ENCODE assay signal across 2 cellular contexts in the genomic region with DNA sequence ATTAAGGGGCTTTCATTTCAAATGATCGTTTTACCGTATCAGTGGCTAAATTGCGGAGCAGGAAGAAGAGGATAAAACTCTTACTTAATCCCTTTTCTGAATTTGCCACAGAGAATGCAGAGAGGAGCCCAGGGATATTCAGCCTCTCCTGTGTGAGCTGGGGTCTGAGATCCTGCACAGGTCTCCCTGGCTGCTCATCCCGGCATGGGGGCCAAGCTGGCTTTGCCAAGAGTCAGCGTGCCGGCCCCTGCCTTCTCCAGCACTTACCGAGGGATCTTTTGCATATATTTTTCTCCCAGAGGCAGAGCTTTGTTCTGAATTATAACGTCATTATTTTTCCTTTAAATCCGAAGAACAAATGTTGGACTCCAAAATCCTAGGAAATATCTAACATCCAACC.
TF ChIP-seq lines count a peak whose summit lies in the region.

No MANE protein-coding gene starts in this region.

TF ChIP-seq in WTC11, 78 proteins besides CTCF, POLR2A, EP300 and RAD21 (continued from another document):
- TF ChIP-seq, protein P1, sequence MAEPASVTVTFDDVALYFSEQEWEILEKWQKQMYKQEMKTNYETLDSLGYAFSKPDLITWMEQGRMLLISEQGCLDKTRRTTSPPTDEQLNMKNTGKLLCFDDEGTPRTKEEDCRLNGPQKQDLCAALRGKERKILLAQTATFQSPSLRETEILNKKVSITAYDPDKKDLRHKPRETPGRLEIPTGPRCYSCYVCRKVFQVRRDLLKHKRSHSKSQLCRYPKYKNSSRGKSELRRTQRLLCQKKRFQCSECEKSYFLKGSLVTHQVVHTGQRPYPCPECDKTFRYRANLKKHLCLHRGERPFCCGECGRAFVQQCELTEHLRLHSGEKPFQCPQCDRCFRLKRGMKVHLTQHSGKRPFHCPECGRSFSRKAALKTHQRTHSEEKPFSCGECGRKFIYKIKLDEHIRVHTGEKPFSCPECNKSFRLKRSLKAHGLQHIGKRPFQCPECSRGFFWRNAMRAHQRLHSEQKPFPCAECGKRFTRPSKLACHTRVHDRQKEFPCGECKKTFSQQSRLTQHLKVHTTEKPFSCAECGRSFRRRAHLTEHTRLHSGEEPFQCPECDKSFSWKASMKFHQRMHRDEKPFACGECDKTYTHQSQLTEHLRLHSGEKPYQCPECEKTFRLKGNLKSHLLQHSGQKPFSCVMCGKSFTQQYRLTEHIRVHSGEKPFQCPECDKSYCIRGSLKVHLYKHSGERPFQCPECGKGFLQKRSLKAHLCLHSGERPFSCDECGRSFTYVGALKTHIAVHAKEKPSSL (CRISPR knock-in tag; conservative IDR thresholded peaks at IDR 0.05) = no peak
- TF ChIP-seq TEAD4 (CRISPR knock-in tag; IDR thresholded peaks at IDR 0.05) = no peak

TF ChIP-seq in SK-N-SH treated with all-trans-retinoic acid at 6 μM for 48 hours, 23 proteins besides CTCF, POLR2A, EP300 and RAD21 (continued from another document):
- TF ChIP-seq PATZ1 (CRISPR knock-in tag; IDR thresholded peaks at IDR 0.05; ENCODE audit: borderline replicate concordance) (no peak), SNAI2 (CRISPR knock-in tag; IDR thresholded peaks at IDR 0.05) (no peak), ZFP3 (CRISPR knock-in tag; IDR thresholded peaks at IDR 0.05) (no peak), ZNF8 (CRISPR knock-in tag; IDR thresholded peaks at IDR 0.05) (no peak), ZC3H10 (CRISPR knock-in tag; IDR thresholded peaks at IDR 0.05) (no peak), POU6F1 (CRISPR knock-in tag; IDR thresholded peaks at IDR 0.05; ENCODE audit: borderline replicate concordance, low read depth) (no peak), OSR1 (CRISPR knock-in tag; IDR thresholded peaks at IDR 0.05) (no peak)
- TF ChIP-seq, protein P2, sequence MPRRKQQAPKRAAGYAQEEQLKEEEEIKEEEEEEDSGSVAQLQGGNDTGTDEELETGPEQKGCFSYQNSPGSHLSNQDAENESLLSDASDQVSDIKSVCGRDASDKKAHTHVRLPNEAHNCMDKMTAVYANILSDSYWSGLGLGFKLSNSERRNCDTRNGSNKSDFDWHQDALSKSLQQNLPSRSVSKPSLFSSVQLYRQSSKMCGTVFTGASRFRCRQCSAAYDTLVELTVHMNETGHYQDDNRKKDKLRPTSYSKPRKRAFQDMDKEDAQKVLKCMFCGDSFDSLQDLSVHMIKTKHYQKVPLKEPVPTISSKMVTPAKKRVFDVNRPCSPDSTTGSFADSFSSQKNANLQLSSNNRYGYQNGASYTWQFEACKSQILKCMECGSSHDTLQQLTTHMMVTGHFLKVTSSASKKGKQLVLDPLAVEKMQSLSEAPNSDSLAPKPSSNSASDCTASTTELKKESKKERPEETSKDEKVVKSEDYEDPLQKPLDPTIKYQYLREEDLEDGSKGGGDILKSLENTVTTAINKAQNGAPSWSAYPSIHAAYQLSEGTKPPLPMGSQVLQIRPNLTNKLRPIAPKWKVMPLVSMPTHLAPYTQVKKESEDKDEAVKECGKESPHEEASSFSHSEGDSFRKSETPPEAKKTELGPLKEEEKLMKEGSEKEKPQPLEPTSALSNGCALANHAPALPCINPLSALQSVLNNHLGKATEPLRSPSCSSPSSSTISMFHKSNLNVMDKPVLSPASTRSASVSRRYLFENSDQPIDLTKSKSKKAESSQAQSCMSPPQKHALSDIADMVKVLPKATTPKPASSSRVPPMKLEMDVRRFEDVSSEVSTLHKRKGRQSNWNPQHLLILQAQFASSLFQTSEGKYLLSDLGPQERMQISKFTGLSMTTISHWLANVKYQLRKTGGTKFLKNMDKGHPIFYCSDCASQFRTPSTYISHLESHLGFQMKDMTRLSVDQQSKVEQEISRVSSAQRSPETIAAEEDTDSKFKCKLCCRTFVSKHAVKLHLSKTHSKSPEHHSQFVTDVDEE (CRISPR knock-in tag; IDR thresholded peaks at IDR 0.05) = no peak
